ENCODE assay signal across 7 cellular contexts in genomic region chr11:78039919-78040671, GRCh38. TPM values are rescaled to one million over a fixed set of nuclear protein-coding genes. Genes with fewer than 3 reads are reported as not detected.
DNase-seq lines count a peak whose midpoint lies in the region; ATAC-seq and TF ChIP-seq lines count a peak whose summit lies in the region.

No MANE protein-coding gene starts in this region.

- H3K4me3 Mint-ChIP-seq in activated CD4-positive, alpha-beta memory T cell treated with anti-CD3 and anti-CD28 coated beads for 36 hours = peak overlapping the region; percentile 6
- peak overlapping the region; percentile 75 for H3K4me3 Mint-ChIP-seq in osteocyte (ENCODE audit: unreplicated experiment)

- intact Hi-C loops in activated CD4-positive, alpha-beta memory T cell treated with anti-CD3 and anti-CD28 coated beads for 36 hours (cut with micrococcal nuclease) = loop anchor here (1.0 kb wide), 1 partner anchor 45 kb away; no protein-coding TSS in a partner anchor

- H3K4me3 ChIP-seq in foreskin fibroblast (ENCODE audit: low read depth in 1 of 2, low read length in 2 of 2) = no peak overlapping the region

- TF ChIP-seq CTCF in foreskin fibroblast (IDR thresholded peaks at IDR 0.05; ENCODE audit: low read depth, low read length) (no peak), osteocyte (IDR thresholded peaks at IDR 0.05) (no peak)

- H3K27me3 Mint-ChIP-seq in activated CD4-positive, alpha-beta memory T cell treated with anti-CD3 and anti-CD28 coated beads for 36 hours = no peaks in the 10 kb centered on the region
- H3K27me3 Mint-ChIP-seq in osteocyte (ENCODE audit: unreplicated experiment) = no peaks in the 10 kb centered on the region

- H3K36me3 Mint-ChIP-seq in activated CD4-positive, alpha-beta memory T cell treated with anti-CD3 and anti-CD28 coated beads for 36 hours = no peaks in the 10 kb centered on the region
- no peaks in the 10 kb centered on the region for H3K36me3 Mint-ChIP-seq in osteocyte (ENCODE audit: unreplicated experiment)

- H3K4me1 Mint-ChIP-seq in activated CD4-positive, alpha-beta memory T cell treated with anti-CD3 and anti-CD28 coated beads for 36 hours (ENCODE audit: low read depth) = peaks cover 12% of the 10 kb centered on the region
- H3K4me1 Mint-ChIP-seq in osteocyte (ENCODE audit: unreplicated experiment) = peaks cover 56% of the 10 kb centered on the region

- POLR2A ChIA-PET in activated CD4-positive, alpha-beta memory T cell treated with anti-CD3 and anti-CD28 coated beads for 36 hours (lab: Charles Lee) = interaction anchor here (1.7 kb wide), 1 partner anchor 45 kb away, joined by 11 read pairs; the partner anchor contains the start of gene INTS4

- ATAC-seq in GM21576 (IDR thresholded peaks at IDR 0.05; ENCODE audit: unreplicated experiment) = peak; percentile 68
- ATAC-seq in HG03097 (IDR thresholded peaks at IDR 0.05; ENCODE audit: low FRiP score, unreplicated experiment) = no peak

- DNase-seq in EH (ENCODE audit: low read depth) (peak; percentile 95), NCI-H1092 treated with DMSO at 0.1 percent for 48 hours (lab: John Stamatoyannopoulos, UW) (peak; percentile 90), foreskin fibroblast (peak; percentile 92 to 96), osteocyte (ENCODE audit: extremely low spot score, unreplicated experiment) (peak; percentile 92)
- peak; percentile 68 for DNase-seq in activated CD4-positive, alpha-beta memory T cell treated with anti-CD3 and anti-CD28 coated beads for 36 hours

- H3K27ac Mint-ChIP-seq in activated CD4-positive, alpha-beta memory T cell treated with anti-CD3 and anti-CD28 coated beads for 36 hours = peak overlapping the region; percentile 80
- peak overlapping the region; percentile 100 for H3K27ac Mint-ChIP-seq in osteocyte (ENCODE audit: unreplicated experiment)

- CTCF ChIA-PET in activated CD4-positive, alpha-beta memory T cell treated with anti-CD3 and anti-CD28 coated beads for 36 hours (lab: Charles Lee) = interaction anchor here (0.9 to 1.0 kb wide), 2 partner anchors 45 to 264 kb away, joined by 3 read pairs; partner anchors contain the start of gene INTS4

- no peaks in the 10 kb centered on the region for H3K9me3 Mint-ChIP-seq in activated CD4-positive, alpha-beta memory T cell treated with anti-CD3 and anti-CD28 coated beads for 36 hours
- no peaks in the 10 kb centered on the region for H3K9me3 Mint-ChIP-seq in osteocyte (ENCODE audit: unreplicated experiment)

RNA-seq across cellular contexts. Expression of gene KCTD14, which starts 17.0 kb away (rescaled TPM):
- total RNA-seq in activated CD4-positive, alpha-beta memory T cell treated with anti-CD3 and anti-CD28 coated beads for 36 hours = under 1 TPM in 1 of 2 experiments, not detected in 1; 0.17 TPM
- 0.73 and 1.0 TPM in 2 replicates for total RNA-seq in osteocyte

RNA-seq across cellular contexts. Expression of gene THRSP, which starts 23.6 kb away (rescaled TPM):
- total RNA-seq in activated CD4-positive, alpha-beta memory T cell treated with anti-CD3 and anti-CD28 coated beads for 36 hours = not detected
- total RNA-seq in osteocyte = not detected in 2 replicates

RNA-seq across cellular contexts. Expression of gene NDUFC2, which starts 39.6 kb away (rescaled TPM):
- total RNA-seq in activated CD4-positive, alpha-beta memory T cell treated with anti-CD3 and anti-CD28 coated beads for 36 hours = 100 to 1,000 TPM; 209 to 230 TPM
- total RNA-seq in osteocyte = 182 and 199 TPM in 2 replicates

RNA-seq across cellular contexts. Expression of gene INTS4, which starts 45.6 kb away (rescaled TPM):
- total RNA-seq in activated CD4-positive, alpha-beta memory T cell treated with anti-CD3 and anti-CD28 coated beads for 36 hours = 10 to 100 TPM; 53.5 to 55.3 TPM
- total RNA-seq in osteocyte = 37.9 and 41.6 TPM in 2 replicates
